Comparison of ENCODE assay signal across 10 cellular contexts in genomic region chr15:63598467-63599400, GRCh38. TPM values are rescaled to one million over a fixed set of nuclear protein-coding genes. Genes with fewer than 3 reads are reported as not detected.
A peak's percentile ranks its signal among the peaks of the same experiment; 100 is the strongest.
DNase-seq lines count a peak whose midpoint lies in the region; ATAC-seq, FAIRE-seq and TF ChIP-seq lines count a peak whose summit lies in the region.
"Had no signal": no experiment of that assay in that cellular context is flagged by ENCODE, and none has a peak within 500 bp of the region (broad histone marks: within the 10 kb centered on the region; RNA-seq: fewer than 3 reads in every experiment).

No MANE protein-coding gene starts in this region.

- H3K4me2 ChIP-seq in GM12878 (ENCODE audit: control insufficient read depth, insufficient read depth), result peak overlapping the region; percentile 99

- intact Hi-C loops in activated CD4-positive, alpha-beta T cell treated with anti-CD3 and anti-CD28 coated beads, Interleukin-2, amount 10 ng/mL, durations not matched to agents 24 days and 14 days (cut with micrococcal nuclease), result no loop called here
- intact Hi-C loops in GM12878 (cut with micrococcal nuclease; ENCODE audit: unreplicated experiment), result loop anchor here (2.0 to 10.0 kb wide), 3 partner anchors 84 to 311 kb away; no protein-coding TSS in a partner anchor
- intact Hi-C loops in thyroid gland (cut with DNase I), result loop anchor here (5.0 kb wide), 1 partner anchor 96 kb away; the partner anchor contains the start of gene USP3

- H4K20me1 ChIP-seq in GM12878 (ENCODE audit: control insufficient read depth, insufficient read depth), result no peaks in the 10 kb centered on the region

- no peaks in the 10 kb centered on the region for H3K27me3 ChIP-seq in GM12878 (replicated peaks in 1 of 2; ENCODE audit: control insufficient read depth in 2 of 2, insufficient read depth in 2 of 2, low read length in 1 of 2)
- no peaks in the 10 kb centered on the region for H3K27me3 ChIP-seq in thyroid gland
- H3K27me3 ChIP-seq: BE2C had no signal

- no peak for ATAC-seq in GM12878

- DNase-seq in activated CD4-positive, alpha-beta T cell treated with anti-CD3 and anti-CD28 coated beads, Interleukin-2, amount 10 ng/mL, durations not matched to agents 24 days and 14 days, result peak; percentile 59
- DNase-seq in activated CD4-positive, alpha-beta T cell treated with anti-CD3 and anti-CD28 coated beads for 4 hours, result no peak
- no peak for DNase-seq in GM12878 (ENCODE audit: low read depth, low spot score)
- no peak for DNase-seq in mesothelial cell of epicardium (ENCODE audit: low spot score in 2 of 2, unreplicated experiment in 2 of 2)
- peak; percentile 66 to 76 for DNase-seq in thyroid gland
- DNase-seq in NCI-H774 (lab: John Stamatoyannopoulos, UW), result no peak
- DNase-seq in mesenteric fat pad (ENCODE audit: low spot score), result no peak
- DNase-seq in GM19240 (ENCODE audit: insufficient read length, low spot score), result no peak

- H3K36me3 ChIP-seq in GM12878 (ENCODE audit: control insufficient read depth in 2 of 2, insufficient read depth in 2 of 2, low read length in 1 of 2), result peaks cover 0 to 4% of the 10 kb centered on the region in 2 experiments; a peak in 3 of 4 replicates
- H3K36me3 ChIP-seq in thyroid gland, result no peaks in the 10 kb centered on the region
- H3K36me3 ChIP-seq: BE2C had no signal

- in situ Hi-C loops in GM12878 (cut with MboI), result loop anchor here (25.0 kb wide), 1 partner anchor 311 kb away; the partner anchor contains the start of gene APH1B

- H3K4me1 Mint-ChIP-seq in activated CD4-positive, alpha-beta T cell treated with anti-CD3 and anti-CD28 coated beads, Interleukin-2, amount 10 ng/mL, durations not matched to agents 24 days and 14 days, result peaks cover 55% of the 10 kb centered on the region
- peaks cover 17% of the 10 kb centered on the region for H3K4me1 Mint-ChIP-seq in mesothelial cell of epicardium

- FAIRE-seq in GM12878 (lab: Jason Lieb, UNC), result no peak

- peaks cover 23% of the 10 kb centered on the region for H3K79me2 ChIP-seq in GM12878 (ENCODE audit: control insufficient read depth, insufficient read depth, low read length)

- CTCF ChIA-PET in GM12878 (lab: Yijun Ruan, JAX), result interaction anchor here (0.6 to 11.3 kb wide), 40 partner anchors 8 to 551 kb away, joined by 3 to 272 read pairs (median 5); partner anchors contain the start of genes CIAO2A and USP3

- no peak for TF ChIP-seq EP300 in GM12878 (IDR thresholded peaks at IDR 0.05; ENCODE audit: borderline replicate concordance in 1 of 2, control insufficient read depth in 1 of 2, low read depth in 2 of 2, low read length in 2 of 2)

- RAD21 ChIA-PET in GM12878 (lab: Charles Lee; ENCODE audit: unreplicated experiment), result interaction anchor here (0.7 to 8.2 kb wide), 32 partner anchors 11 to 554 kb away, joined by 3 to 113 read pairs (median 7); partner anchors contain the start of gene USP3

- no peak for TF ChIP-seq CTCF in GM12878 (IDR thresholded peaks at IDR 0.05 in 2 of 3, conservative IDR thresholded peaks at IDR 0.05 in 1 of 3; ENCODE audit: control insufficient read depth in 2 of 3, extremely low read depth in 1 of 3, insufficient read depth in 1 of 3, low read depth in 3 of 3, low read length in 3 of 3)
- no peak for TF ChIP-seq CTCF in mesothelial cell of epicardium (IDR thresholded peaks at IDR 0.05; ENCODE audit: unreplicated experiment)
- no peak for TF ChIP-seq CTCF in thyroid gland (IDR thresholded peaks at IDR 0.05)

- H3K27ac ChIP-seq in GM12878 (ENCODE audit: control insufficient read depth, insufficient read depth) (no peak overlapping the region), thyroid gland (peak overlapping the region; percentile 83 to 89 (median 84))
- H3K27ac ChIP-seq: SK-N-MC had no signal

- peak overlapping the region; percentile 91 for H3K27ac Mint-ChIP-seq in activated CD4-positive, alpha-beta T cell treated with anti-CD3 and anti-CD28 coated beads, Interleukin-2, amount 10 ng/mL, durations not matched to agents 24 days and 14 days
- H3K27ac Mint-ChIP-seq in mesothelial cell of epicardium, result peak overlapping the region; percentile 16

- peak overlapping the region; percentile 83 for H3K4me3 ChIP-seq in GM12878
- H3K4me3 ChIP-seq in thyroid gland (replicated peaks in 1 of 3), result peak overlapping the region in 1 of 3 donors; percentile 70
- H3K4me3 ChIP-seq: SK-N-MC had no signal

- WGBS in GM12878 (ENCODE audit: insufficient coverage, insufficient replicate concordance, low lambda C conversion rate, missing lambda C conversion rate), result 75% methylated on average over 12 of the region's 12 CpGs
- WGBS in thyroid gland, 2 donors, result 69 to 76% methylated on average over 12 of the region's 12 CpGs

- no peak for TF ChIP-seq POLR2A in GM12878 (IDR thresholded peaks at IDR 0.05; ENCODE audit: low read depth, low read length)
- no peak for TF ChIP-seq POLR2A in thyroid gland (IDR thresholded peaks at IDR 0.05)

- peak overlapping the region; percentile 93 for H3K4me3 Mint-ChIP-seq in activated CD4-positive, alpha-beta T cell treated with anti-CD3 and anti-CD28 coated beads, Interleukin-2, amount 10 ng/mL, durations not matched to agents 24 days and 14 days
- no peak overlapping the region for H3K4me3 Mint-ChIP-seq in mesothelial cell of epicardium

- H3K9me3 ChIP-seq in GM12878 (replicated peaks; ENCODE audit: control insufficient read depth, insufficient read depth, low read length) (no peaks in the 10 kb centered on the region), thyroid gland (no peaks in the 10 kb centered on the region)
- H3K9me3 ChIP-seq: BE2C had no signal

- no peak for TF ChIP-seq RAD21 in GM12878 (IDR thresholded peaks at IDR 0.05; ENCODE audit: insufficient read depth, low read depth, low read length)

- no peaks in the 10 kb centered on the region for H3K27me3 Mint-ChIP-seq in activated CD4-positive, alpha-beta T cell treated with anti-CD3 and anti-CD28 coated beads, Interleukin-2, amount 10 ng/mL, durations not matched to agents 24 days and 14 days
- H3K27me3 Mint-ChIP-seq in mesothelial cell of epicardium (ENCODE audit: low read depth), result peaks cover 18% of the 10 kb centered on the region

- H3K9me3 Mint-ChIP-seq in activated CD4-positive, alpha-beta T cell treated with anti-CD3 and anti-CD28 coated beads, Interleukin-2, amount 10 ng/mL, durations not matched to agents 24 days and 14 days, result no peaks in the 10 kb centered on the region
- no peaks in the 10 kb centered on the region for H3K9me3 Mint-ChIP-seq in mesothelial cell of epicardium

- H3K4me1 ChIP-seq in GM12878 (ENCODE audit: control insufficient read depth, insufficient read depth, low read length) (peaks cover 53% of the 10 kb centered on the region), thyroid gland (peaks cover 32 to 61% of the 10 kb centered on the region in 2 donors)
- H3K4me1 ChIP-seq: BE2C had no signal

- SMC1A ChIA-PET in GM12878 (lab: Charles Lee; ENCODE audit: uncharacterized antibody, unreplicated experiment), result interaction anchor here (0.7 to 9.7 kb wide), 37 partner anchors 11 to 412 kb away, joined by 3 to 150 read pairs (median 6); partner anchors contain the start of gene USP3

- no TSS peak for BruUV-seq in GM12878 (replicated peaks; lab: Mats Ljungman, UMichigan)

- H3K36me3 Mint-ChIP-seq in activated CD4-positive, alpha-beta T cell treated with anti-CD3 and anti-CD28 coated beads, Interleukin-2, amount 10 ng/mL, durations not matched to agents 24 days and 14 days (ENCODE audit: low read depth), result peaks cover 10% of the 10 kb centered on the region
- H3K36me3 Mint-ChIP-seq in mesothelial cell of epicardium, result peaks cover 7% of the 10 kb centered on the region

- no peak overlapping the region for H2AFZ ChIP-seq in GM12878 (ENCODE audit: control insufficient read depth, low read depth, low read length)

- POLR2A ChIA-PET in GM12878 (lab: Charles Lee), result interaction anchor here (0.8 to 8.8 kb wide), 10 partner anchors 39 to 132 kb away, joined by 3 to 66 read pairs (median 9); partner anchors contain the start of gene USP3

- H3K9ac ChIP-seq in GM12878 (ENCODE audit: control insufficient read depth, insufficient read depth, low read length), result no peak overlapping the region

TF ChIP-seq in GM12878, 131 proteins besides CTCF, POLR2A, EP300 and RAD21 (continues in another document):
- peak; percentile 31; the same call in 1 of the 2 replicates for TF ChIP-seq DPF2 (IDR thresholded peaks at IDR 0.05)

RNA-seq across cellular contexts. Expression of gene FBXL22, which starts 1.5 kb away (rescaled TPM):
- 0.80 and 1.3 TPM in 2 replicates for total RNA-seq in activated CD4-positive, alpha-beta T cell treated with anti-CD3 and anti-CD28 coated beads, Interleukin-2, amount 10 ng/mL, durations not matched to agents 24 days and 14 days
- total RNA-seq in GM12878 (2013; cell fraction: nucleolus; rRNA removed), result 1.2 and 2.1 TPM in 2 replicates
- 0.62 and 0.87 TPM in 2 replicates for total RNA-seq in GM12878 (2014; rRNA removed)
- 0.28 and 0.40 TPM in 2 replicates for total RNA-seq in GM12878 (2014; rRNA removed; fragmentation: Illumina TruSeq; extraction: Trizol)
- 0.45 and 0.82 TPM in 2 replicates for total RNA-seq in GM12878 (2021)
- polyA plus RNA-seq in GM12878 (2011; ENCODE audit: low read depth), result 0.16 TPM
- 0.10 and 0.24 TPM in 2 replicates for polyA plus RNA-seq in GM12878 (2011; rRNA removed)
- 0.12 and 0.28 TPM in 2 replicates for polyA plus RNA-seq in GM12878 (2011; cell fraction: cytosol; rRNA removed)
- polyA plus RNA-seq in GM12878 (2011; cell fraction: nucleus; rRNA removed), result 0.52 and 0.76 TPM in 2 replicates
- polyA plus RNA-seq in GM12878 (2012), result 0.52 and 0.57 TPM in 2 replicates
- 0.24 and 0.41 TPM in 2 replicates for polyA plus RNA-seq in GM12878 (2014; fragmentation: Illumina TruSeq; extraction: Trizol)
- under 1 TPM; 0.05 to 0.07 TPM for polyA plus RNA-seq in GM12878 (2014; fragmentation: Nextera tagmentation; extraction: Ambion mirVana)
- 0.34 and 0.67 TPM in 2 replicates for polyA plus RNA-seq in GM12878 (2014; rRNA removed)
- 1 to 10 TPM; 2.4 to 2.6 TPM for polyA plus RNA-seq in GM12878 (2016; fragmentation: Nextera tagmentation; extraction: Ambion mirVana)
- 0.46 and 0.51 TPM in 2 replicates for polyA minus RNA-seq in GM12878 (2011; rRNA and poly(A)+ RNA removed)
- polyA minus RNA-seq in GM12878 (2011; cell fraction: cytosol; rRNA and poly(A)+ RNA removed), result 1.7 TPM in 1 of 2 replicates, not detected in the other
- 2.1 and 2.8 TPM in 2 replicates for polyA minus RNA-seq in GM12878 (2011; cell fraction: nucleus; rRNA and poly(A)+ RNA removed)
- total RNA-seq in mesothelial cell of epicardium, result 0.20 to 0.63 TPM (median 0.55 TPM) in 3 replicates
- total RNA-seq in thyroid gland, result 1 to 10 TPM in 3 of 4 donors, under 1 TPM in 1; 0.92 to 3.8 (median 2.3) TPM
- 1.0 TPM for total RNA-seq in mesenteric fat pad

Comparison
In these comparisons a context has a peak if more than half of its experiments do, and no peak if none do; other contexts are left out.
1. DNase-seq: peak in activated CD4-positive, alpha-beta T cell treated with anti-CD3 and anti-CD28 coated beads, Interleukin-2, amount 10 ng/mL, durations not matched to agents 24 days and 14 days (single experiment) and thyroid gland (2 of 2); none in activated CD4-positive, alpha-beta T cell treated with anti-CD3 and anti-CD28 coated beads for 4 hours (0 of 2), GM12878 (single experiment), mesothelial cell of epicardium (0 of 2), NCI-H774 (single experiment), mesenteric fat pad (single experiment) and GM19240 (single experiment).